Comparison of ENCODE assay signal across 7 cellular contexts in genomic region chrX:71118985-71119535, GRCh38. TPM values are rescaled to one million over a fixed set of nuclear protein-coding genes. Genes with fewer than 3 reads are reported as not detected.
DNase-seq lines count a peak whose midpoint lies in the region; ATAC-seq and TF ChIP-seq lines count a peak whose summit lies in the region.

No MANE protein-coding gene starts in this region.

- TF ChIP-seq RAD21 in SK-N-SH (IDR thresholded peaks at IDR 0.05; ENCODE audit: low read length): no peak

- WGBS in H9 (ENCODE audit: extremely low coverage, insufficient read length, low lambda C conversion rate): no CpG with 5 or more reads among the region's 17 CpGs
- 30% methylated on average over 13 of the region's 17 CpGs for WGBS in SK-N-SH (ENCODE audit: low lambda C conversion rate)

- no peak overlapping the region for H2AK5ac ChIP-seq in H9 (ENCODE audit: insufficient read length, low read length)

- TF ChIP-seq EP300 in SK-N-SH (IDR thresholded peaks at IDR 0.05; ENCODE audit: borderline replicate concordance in 1 of 2, low read depth in 1 of 2, low read length in 1 of 2): no peak

- peaks cover 39% of the 10 kb centered on the region for H3K27me3 Mint-ChIP-seq in H9 (ENCODE audit: low read depth)

- H3K9ac ChIP-seq in H9 (ENCODE audit: extremely low read depth, insufficient read length, low read length) (no peak overlapping the region), SK-N-SH (peak overlapping the region; percentile 84), parathyroid adenoma (peak overlapping the region; percentile 95)

- no peak overlapping the region for H3K56ac ChIP-seq in H9 (ENCODE audit: insufficient read length, low read depth, low read length)

- H3K27ac ChIP-seq in H9 (ENCODE audit: insufficient read length, low read depth, low read length): no peak overlapping the region
- no peak overlapping the region; a peak in 2 of 4 replicates for H3K27ac ChIP-seq in SK-N-SH (ENCODE audit: low read depth in 2 of 2, low read length in 1 of 2)
- peak overlapping the region; percentile 80 for H3K27ac ChIP-seq in parathyroid adenoma

- ATAC-seq in HG03039 (IDR thresholded peaks at IDR 0.05; ENCODE audit: unreplicated experiment): no peak
- no peak for ATAC-seq in GM18861 (IDR thresholded peaks at IDR 0.05; ENCODE audit: unreplicated experiment)

- no peaks in the 10 kb centered on the region for H3K27me3 ChIP-seq in H9 (ENCODE audit: insufficient read depth, low read length)
- H3K27me3 ChIP-seq in SK-N-SH (ENCODE audit: insufficient read depth): no peaks in the 10 kb centered on the region; the same call in 1 of the 2 replicates
- no peaks in the 10 kb centered on the region for H3K27me3 ChIP-seq in parathyroid adenoma (ENCODE audit: control insufficient read depth, insufficient read depth, low read length)

- H4K20me1 ChIP-seq in H9 (ENCODE audit: control insufficient read depth, insufficient read depth, insufficient read length): no peaks in the 10 kb centered on the region
- no peaks in the 10 kb centered on the region for H4K20me1 ChIP-seq in SK-N-SH (ENCODE audit: insufficient read depth)

- H3K18ac ChIP-seq in H9 (ENCODE audit: insufficient read length, low read depth, low read length): no peak overlapping the region

- H2BK12ac ChIP-seq in H9 (ENCODE audit: insufficient read length, low read depth, low read length): no peak overlapping the region

- TF ChIP-seq CTCF in H9 (conservative IDR thresholded peaks at IDR 0.05) (no peak), SK-N-SH (IDR thresholded peaks at IDR 0.05) (no peak), fibroblast of mammary gland (conservative IDR thresholded peaks at IDR 0.05; ENCODE audit: control insufficient read depth, insufficient read depth, low read depth, low read length) (no peak), parathyroid adenoma (IDR thresholded peaks at IDR 0.05) (no peak)

- no peak overlapping the region for H4K5ac ChIP-seq in H9 (ENCODE audit: insufficient read length, low read depth, low read length)

- H3K4me3 Mint-ChIP-seq in H9: peak overlapping the region; percentile 75 to 82

- H3K9me2 ChIP-seq in SK-N-SH: no peaks in the 10 kb centered on the region

- no peak overlapping the region for H3K4ac ChIP-seq in H9 (ENCODE audit: low read depth, low read length)

- H3K14ac ChIP-seq in H9 (ENCODE audit: insufficient read depth, low read length): no peak overlapping the region

- no peak overlapping the region for H3K27ac Mint-ChIP-seq in H9

- H3K4me1 ChIP-seq in H9 (ENCODE audit: insufficient read depth, low read length) (no peaks in the 10 kb centered on the region), SK-N-SH (ENCODE audit: control insufficient read depth in 1 of 2, insufficient read depth in 2 of 2, low read depth in 1 of 2, low read length in 1 of 2) (peaks cover 0 to 8% of the 10 kb centered on the region in 2 experiments; a peak in 1 of 4 replicates), parathyroid adenoma (no peaks in the 10 kb centered on the region)

- H2BK120ac ChIP-seq in H9 (ENCODE audit: low read depth, low read length, poor library complexity, severe bottlenecking): no peak overlapping the region

- POLR2A ChIA-PET in SK-N-SH (lab: Yijun Ruan, JAX): interaction anchor here (0.9 to 2.0 kb wide), 4 partner anchors 8 to 63 kb away, joined by 3 to 8 read pairs (median 4); no protein-coding TSS in a partner anchor

- H3T11ph ChIP-seq in H9 (ENCODE audit: low read length): no peak overlapping the region

- H3K9me3 ChIP-seq in H9 (ENCODE audit: control insufficient read depth, low read depth, low read length) (peaks cover 34% of the 10 kb centered on the region), SK-N-SH (no peaks in the 10 kb centered on the region), parathyroid adenoma (ENCODE audit: control insufficient read depth, low read length) (no peaks in the 10 kb centered on the region)

- H4K8ac ChIP-seq in H9 (replicated peaks; ENCODE audit: insufficient read length, low read depth, low read length): no peak overlapping the region

- H3K36me3 ChIP-seq in SK-N-SH (replicated peaks in 1 of 2; ENCODE audit: control insufficient read depth in 1 of 2, insufficient read depth in 2 of 2, low read length in 1 of 2) (peaks cover 12 to 38% of the 10 kb centered on the region in 2 experiments), parathyroid adenoma (ENCODE audit: control insufficient read depth, insufficient read depth, low read length) (no peaks in the 10 kb centered on the region)

- H3K4me1 Mint-ChIP-seq in H9: peaks cover 3 to 4% of the 10 kb centered on the region in 2 experiments; a peak in 2 of 4 replicates

- H2BK15ac ChIP-seq in H9 (ENCODE audit: low read depth, low read length): no peak overlapping the region

- no peak overlapping the region for H2BK5ac ChIP-seq in H9 (ENCODE audit: insufficient read length, low read length)

- H3K4me2 ChIP-seq in H9 (ENCODE audit: insufficient read depth, insufficient read length, low read length): peak overlapping the region; percentile 4
- H3K4me2 ChIP-seq in SK-N-SH: peak overlapping the region; percentile 85
- H3K4me2 ChIP-seq in parathyroid adenoma (ENCODE audit: low read length): peak overlapping the region; percentile 66

- no peak for DNase-seq in H9
- no peak for DNase-seq in SK-N-SH
- no peak for DNase-seq in fibroblast of mammary gland (ENCODE audit: low read depth)
- DNase-seq in NCI-H2171 treated with DMSO at 0.1 percent for 48 hours (lab: John Stamatoyannopoulos, UW): no peak

- peaks cover 2% of the 10 kb centered on the region for H3K23me2 ChIP-seq in H9 (ENCODE audit: insufficient read length, low read depth, low read length, poor library complexity, severe bottlenecking)

- no peak overlapping the region for H4K91ac ChIP-seq in H9 (ENCODE audit: insufficient read length, low read depth, low read length)

- CTCF ChIA-PET in SK-N-SH (lab: Yijun Ruan, JAX): interaction anchor here (0.6 to 4.9 kb wide), 3 partner anchors 11 to 109 kb away, joined by 3 to 27 read pairs (median 4); no protein-coding TSS in a partner anchor

- no peak overlapping the region for H3K23ac ChIP-seq in H9 (ENCODE audit: insufficient read length, low read depth, low read length)

- peak overlapping the region; percentile 62 to 70 for H3K4me3 ChIP-seq in SK-N-SH (ENCODE audit: low read depth in 2 of 2, low read length in 1 of 2)
- H3K4me3 ChIP-seq in fibroblast of mammary gland (ENCODE audit: control insufficient read depth, low read depth, low read length): peak overlapping the region; percentile 65
- H3K4me3 ChIP-seq in parathyroid adenoma (ENCODE audit: low read depth, low read length): peak overlapping the region; percentile 76

- no peaks in the 10 kb centered on the region for H3F3A ChIP-seq in SK-N-SH (replicated peaks; ENCODE audit: insufficient read depth)

- H3K36me3 Mint-ChIP-seq in H9 (ENCODE audit: insufficient read depth in 1 of 3, low read depth in 3 of 3): peaks cover 22 to 41% (median 35%) of the 10 kb centered on the region in 3 experiments; a peak in 6 of 7 replicates

- H2BK20ac ChIP-seq in H9 (ENCODE audit: low read depth, low read length, poor library complexity, severe bottlenecking): no peak overlapping the region

- H3K79me2 ChIP-seq in H9 (ENCODE audit: insufficient read depth, low read length) (no peaks in the 10 kb centered on the region), SK-N-SH (ENCODE audit: insufficient read depth) (peaks cover 13% of the 10 kb centered on the region; the same call in 1 of the 2 replicates), parathyroid adenoma (no peaks in the 10 kb centered on the region)

- no peak overlapping the region for H2AFZ ChIP-seq in H9 (ENCODE audit: low read length)
- no peak overlapping the region for H2AFZ ChIP-seq in SK-N-SH (ENCODE audit: low read depth)
- H2AFZ ChIP-seq in parathyroid adenoma: peak overlapping the region; percentile 91

- H3K9me3 Mint-ChIP-seq in H9: peaks cover 51 to 63% of the 10 kb centered on the region in 2 experiments

- no peaks in the 10 kb centered on the region for H3K79me1 ChIP-seq in H9 (ENCODE audit: insufficient read depth, low read depth, low read length, poor library complexity, severe bottlenecking)

TF ChIP-seq in SK-N-SH, 30 proteins besides CTCF, POLR2A, EP300 and RAD21 (continues in another document):
- TF ChIP-seq RCOR1 (IDR thresholded peaks at IDR 0.05; ENCODE audit: low read length) (no peak), TCF12 (IDR thresholded peaks at IDR 0.05) (no peak)

RNA-seq across cellular contexts. Expression of gene MED12, which starts 0.7 kb away (rescaled TPM):
- 30.8 and 33.0 TPM in 2 replicates for total RNA-seq in H9 (2021)
- 11.3 and 18.5 TPM in 2 replicates for polyA plus RNA-seq in SK-N-SH (2012; rRNA removed)
- 8.6 and 9.8 TPM in 2 replicates for polyA plus RNA-seq in SK-N-SH (2012; cell fraction: cytosol; rRNA removed)
- 51.1 and 57.3 TPM in 2 replicates for polyA plus RNA-seq in SK-N-SH (2012; cell fraction: nucleus; rRNA removed)

RNA-seq across cellular contexts. Expression of gene IL2RG, which starts 7.7 kb away (rescaled TPM):
- not detected in 2 replicates for total RNA-seq in H9 (2021)
- polyA plus RNA-seq in SK-N-SH (2012; rRNA removed): 0.24 TPM in 1 of 2 replicates, not detected in the other
- polyA plus RNA-seq in SK-N-SH (2012; cell fraction: cytosol; rRNA removed): 0.05 and 0.10 TPM in 2 replicates
- polyA plus RNA-seq in SK-N-SH (2012; cell fraction: nucleus; rRNA removed): 0.15 TPM in 1 of 2 replicates, not detected in the other

RNA-seq across cellular contexts. Expression of gene CXorf65, which starts 12.5 kb away (rescaled TPM):
- total RNA-seq in H9 (2021): not detected in 2 replicates
- polyA plus RNA-seq in SK-N-SH (2012; rRNA removed): not detected in 2 replicates
- polyA plus RNA-seq in SK-N-SH (2012; cell fraction: cytosol; rRNA removed): not detected in 2 replicates
- polyA plus RNA-seq in SK-N-SH (2012; cell fraction: nucleus; rRNA removed): not detected in 2 replicates

RNA-seq across cellular contexts. Expression of gene FOXO4, which starts 23.4 kb away (rescaled TPM):
- total RNA-seq in H9 (2021): 17.7 TPM in 2 replicates
- polyA plus RNA-seq in SK-N-SH (2012; rRNA removed): 1.9 TPM in 2 replicates
- polyA plus RNA-seq in SK-N-SH (2012; cell fraction: cytosol; rRNA removed): 1.7 and 1.9 TPM in 2 replicates
- 3.9 and 5.6 TPM in 2 replicates for polyA plus RNA-seq in SK-N-SH (2012; cell fraction: nucleus; rRNA removed)

RNA-seq across cellular contexts. Expression of gene NLGN3, which starts 25.6 kb away (rescaled TPM):
- 3.5 and 3.6 TPM in 2 replicates for total RNA-seq in H9 (2021)
- polyA plus RNA-seq in SK-N-SH (2012; rRNA removed): 4.4 and 5.3 TPM in 2 replicates
- polyA plus RNA-seq in SK-N-SH (2012; cell fraction: cytosol; rRNA removed): 3.0 and 4.7 TPM in 2 replicates
- 3.5 and 4.7 TPM in 2 replicates for polyA plus RNA-seq in SK-N-SH (2012; cell fraction: nucleus; rRNA removed)

Comparison
In these comparisons a context has a peak if more than half of its experiments do, and no peak if none do; other contexts are left out.
1. H3K4me2 ChIP-seq: peak in every context shown above with its lines; median percentile 85 in SK-N-SH; 66 in parathyroid adenoma; 4 in H9.